ENCODE assay signal across 1 cellular context in genomic region chr7:43362652-43363428, GRCh38.
TF ChIP-seq lines count a peak whose summit lies in the region.

No MANE protein-coding gene starts in this region.

TF ChIP-seq in WTC11, 78 proteins besides CTCF, POLR2A, EP300 and RAD21 (continued from another document):
- TF ChIP-seq STAT6 (CRISPR knock-in tag; conservative IDR thresholded peaks at IDR 0.05; ENCODE audit: low read depth) (no peak), E2F4 (CRISPR knock-in tag; IDR thresholded peaks at IDR 0.05; ENCODE audit: borderline replicate concordance, low read depth) (no peak), ZNF396 (CRISPR knock-in tag; IDR thresholded peaks at IDR 0.05; ENCODE audit: borderline replicate concordance) (no peak)
